20 cellular contexts compared by ENCODE assay signal in the genomic region with DNA sequence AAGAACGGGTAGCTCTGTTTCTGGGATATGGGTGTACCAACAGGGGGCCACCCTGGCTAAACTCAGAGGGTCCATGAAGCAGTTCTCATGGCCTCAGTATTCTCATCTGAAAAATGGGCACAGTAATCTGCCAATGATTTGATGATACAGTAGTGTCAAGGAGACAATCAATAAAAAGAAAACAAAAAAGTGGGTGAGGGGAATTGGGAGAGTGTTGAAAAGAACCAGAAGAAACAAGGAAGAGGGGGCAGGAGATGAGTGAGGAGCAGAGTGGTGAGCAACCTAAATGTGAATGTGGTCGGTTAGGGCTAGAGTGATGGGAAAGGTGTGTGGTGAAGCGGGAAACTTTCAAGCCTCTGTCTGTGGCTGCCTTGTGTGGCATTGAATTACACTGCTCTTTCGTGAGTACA. TPM values are rescaled to one million over a fixed set of nuclear protein-coding genes. Genes with fewer than 3 reads are reported as not detected.
DNase-seq lines count a peak whose midpoint lies in the region; ATAC-seq and TF ChIP-seq lines count a peak whose summit lies in the region.
"Had no signal": no experiment of that assay in that cellular context is flagged by ENCODE, and none has a peak within 500 bp of the region (broad histone marks: within the 10 kb centered on the region; RNA-seq: fewer than 3 reads in every experiment).

No MANE protein-coding gene starts in this region.

- ATAC-seq in activated B cell treated with CpG ODN at 0.5 μM for 24 hours (ENCODE audit: low read depth), result no peak
- ATAC-seq in stimulated activated naive CD8-positive, alpha-beta T cell treated with anti-CD3 and anti-CD28 coated beads, Interleukin-15, amount 100 ng/mL, for 72 hours, result peak; percentile 59
- ATAC-seq in sciatic nerve, result no peak

- no peak for DNase-seq in activated naive CD4-positive, alpha-beta T cell (lab: John Stamatoyannopoulos, UW)
- DNase-seq in activated B cell treated with CpG ODN at 0.5 μM for 24 hours, result no peak
- no peak for DNase-seq in endothelial cell (ENCODE audit: low spot score)
- DNase-seq in stimulated activated naive CD8-positive, alpha-beta T cell treated with anti-CD3 and anti-CD28 coated beads, Interleukin-15, amount 100 ng/mL, for 72 hours, result peak in 1 of 2 donors; percentile 63
- no peak for DNase-seq in sciatic nerve (ENCODE audit: low spot score)
- no peak for DNase-seq in dedifferentiated amniotic fluid mesenchymal stem cell (ENCODE audit: extremely low spot score)
- no peak for DNase-seq in NCI-H2081 treated with DMSO at 0.1 percent for 48 hours (lab: John Stamatoyannopoulos, UW)
- DNase-seq: activated CD4-positive, CD25-positive, alpha-beta regulatory T cell treated with anti-CD3 and anti-CD28 coated beads, Interleukin-2, amount 50 U/mL, for 72 hours; activated effector memory CD4-positive, alpha-beta T cell treated with Interleukin-2 at 50 U/mL for 16 hours; effector CD4-positive, alpha-beta T cell; GF-D8; hippocampal formation; Karpas-422; kidney glomerular epithelial cell; NCI-H1436 treated with DMSO at 0.1 percent for 48 hours; NCI-H345; Right ventricle myocardium superior had no signal

- no peaks in the 10 kb centered on the region for H3K27me3 Mint-ChIP-seq in activated naive CD4-positive, alpha-beta T cell treated with anti-CD3 and anti-CD28 coated beads, Interleukin-2, amount 50 U/mL, for 24 hours
- H3K27me3 Mint-ChIP-seq in activated B cell treated with CpG ODN at 0.5 μM for 24 hours (no peaks in the 10 kb centered on the region), endothelial cell (ENCODE audit: unreplicated experiment) (no peaks in the 10 kb centered on the region)
- no peaks in the 10 kb centered on the region for H3K27me3 Mint-ChIP-seq in stimulated activated naive CD8-positive, alpha-beta T cell treated with anti-CD3 and anti-CD28 coated beads, Interleukin-15, amount 100 ng/mL, for 72 hours

- peak overlapping the region; percentile 92 for H3K27ac Mint-ChIP-seq in activated naive CD4-positive, alpha-beta T cell treated with anti-CD3 and anti-CD28 coated beads, Interleukin-2, amount 50 U/mL, for 24 hours
- H3K27ac Mint-ChIP-seq in activated B cell treated with CpG ODN at 0.5 μM for 24 hours (peak overlapping the region; percentile 55), endothelial cell (ENCODE audit: unreplicated experiment) (peak overlapping the region; percentile 2)
- peak overlapping the region; percentile 74 to 89 for H3K27ac Mint-ChIP-seq in stimulated activated naive CD8-positive, alpha-beta T cell treated with anti-CD3 and anti-CD28 coated beads, Interleukin-15, amount 100 ng/mL, for 72 hours

- intact Hi-C loops in activated B cell treated with CpG ODN at 0.5 μM for 24 hours (cut with micrococcal nuclease) (loop anchor here (2.0 kb wide), 1 partner anchor 18 kb away; no protein-coding TSS in a partner anchor), sciatic nerve (cut with DNase I) (no loop called here)

- H3K36me3 Mint-ChIP-seq in activated naive CD4-positive, alpha-beta T cell treated with anti-CD3 and anti-CD28 coated beads, Interleukin-2, amount 50 U/mL, for 24 hours, result peaks cover 32% of the 10 kb centered on the region
- H3K36me3 Mint-ChIP-seq in activated B cell treated with CpG ODN at 0.5 μM for 24 hours (ENCODE audit: low read depth) (peaks cover 59% of the 10 kb centered on the region), endothelial cell (ENCODE audit: low read depth, unreplicated experiment) (peaks cover 4% of the 10 kb centered on the region)

- peak overlapping the region; percentile 86 for H3K4me3 Mint-ChIP-seq in activated naive CD4-positive, alpha-beta T cell treated with anti-CD3 and anti-CD28 coated beads, Interleukin-2, amount 50 U/mL, for 24 hours
- H3K4me3 Mint-ChIP-seq in activated B cell treated with CpG ODN at 0.5 μM for 24 hours, result peak overlapping the region; percentile 72
- H3K4me3 Mint-ChIP-seq in endothelial cell (ENCODE audit: unreplicated experiment), result no peak overlapping the region
- H3K4me3 Mint-ChIP-seq in stimulated activated naive CD8-positive, alpha-beta T cell treated with anti-CD3 and anti-CD28 coated beads, Interleukin-15, amount 100 ng/mL, for 72 hours, result peak overlapping the region; percentile 79 to 85

- CTCF ChIA-PET in activated B cell treated with CpG ODN at 0.5 μM for 24 hours (lab: Charles Lee), result interaction anchor here (0.6 to 1.8 kb wide), 4 partner anchors 14 to 357 kb away, joined by 3 to 4 read pairs (median 4); no protein-coding TSS in a partner anchor

- peaks cover 92% of the 10 kb centered on the region for H3K4me1 Mint-ChIP-seq in activated naive CD4-positive, alpha-beta T cell treated with anti-CD3 and anti-CD28 coated beads, Interleukin-2, amount 50 U/mL, for 24 hours
- H3K4me1 Mint-ChIP-seq in activated B cell treated with CpG ODN at 0.5 μM for 24 hours, result peaks cover 77% of the 10 kb centered on the region
- peaks cover 20% of the 10 kb centered on the region for H3K4me1 Mint-ChIP-seq in endothelial cell (ENCODE audit: unreplicated experiment)
- peaks cover 67% of the 10 kb centered on the region for H3K4me1 Mint-ChIP-seq in stimulated activated naive CD8-positive, alpha-beta T cell treated with anti-CD3 and anti-CD28 coated beads, Interleukin-15, amount 100 ng/mL, for 72 hours

- TF ChIP-seq CTCF in activated B cell treated with CpG ODN at 0.5 μM for 24 hours (IDR thresholded peaks at IDR 0.05), result no peak
- no peak for TF ChIP-seq CTCF in endothelial cell (IDR thresholded peaks at IDR 0.05; ENCODE audit: unreplicated experiment)

- H3K9me3 Mint-ChIP-seq in activated naive CD4-positive, alpha-beta T cell treated with anti-CD3 and anti-CD28 coated beads, Interleukin-2, amount 50 U/mL, for 24 hours, result peaks cover 18% of the 10 kb centered on the region
- H3K9me3 Mint-ChIP-seq in activated B cell treated with CpG ODN at 0.5 μM for 24 hours, result peaks cover 5% of the 10 kb centered on the region
- H3K9me3 Mint-ChIP-seq in endothelial cell (ENCODE audit: unreplicated experiment), result no peaks in the 10 kb centered on the region
- peaks cover 8 to 19% of the 10 kb centered on the region in 2 donors for H3K9me3 Mint-ChIP-seq in stimulated activated naive CD8-positive, alpha-beta T cell treated with anti-CD3 and anti-CD28 coated beads, Interleukin-15, amount 100 ng/mL, for 72 hours

- POLR2A ChIA-PET in activated B cell treated with CpG ODN at 0.5 μM for 24 hours (lab: Charles Lee), result interaction anchor here (0.9 to 1.2 kb wide), 5 partner anchors 9 to 49 kb away, joined by 3 to 5 read pairs (median 4); no protein-coding TSS in a partner anchor

RNA-seq across cellular contexts. Expression of a gene that starts 2.0 kb away (rescaled TPM):
- 99.2 and 119 TPM in 2 replicates for total RNA-seq in activated B cell treated with CpG ODN at 0.5 μM for 24 hours
- total RNA-seq in endothelial cell (ENCODE audit: unreplicated experiment), result 0.56 TPM
- total RNA-seq in sciatic nerve, result 1.6 TPM
- total RNA-seq: pulmonary artery endothelial cell had no signal

RNA-seq across cellular contexts. Expression of a gene that starts 29.5 kb away (rescaled TPM):
- total RNA-seq in activated B cell treated with CpG ODN at 0.5 μM for 24 hours, result 200 and 202 TPM in 2 replicates
- not detected for total RNA-seq in endothelial cell (ENCODE audit: unreplicated experiment)
- total RNA-seq in sciatic nerve, result 6.8 TPM
- total RNA-seq: pulmonary artery endothelial cell, temporal lobe had no signal

RNA-seq across cellular contexts. Expression of a gene that starts 54.9 kb away (rescaled TPM):
- 63.6 and 71.6 TPM in 2 replicates for total RNA-seq in activated B cell treated with CpG ODN at 0.5 μM for 24 hours
- total RNA-seq in endothelial cell (ENCODE audit: unreplicated experiment), result not detected
- 1.2 TPM for total RNA-seq in sciatic nerve
- total RNA-seq: pulmonary artery endothelial cell, Right ventricle myocardium superior, temporal lobe had no signal

Comparison
In these comparisons a context has a peak if more than half of its experiments do, and no peak if none do; other contexts are left out.
1. H3K27ac Mint-ChIP-seq: peak in every context shown above with its lines; median percentile 92 in activated naive CD4-positive, alpha-beta T cell treated with anti-CD3 and anti-CD28 coated beads, Interleukin-2, amount 50 U/mL, for 24 hours; 82 in stimulated activated naive CD8-positive, alpha-beta T cell treated with anti-CD3 and anti-CD28 coated beads, Interleukin-15, amount 100 ng/mL, for 72 hours; 55 in activated B cell treated with CpG ODN at 0.5 μM for 24 hours; 2 in endothelial cell.
2. RNA of a gene that starts 2.0 kb away (total RNA-seq): 99.2 to 119 TPM in activated B cell treated with CpG ODN at 0.5 μM for 24 hours; 1.6 TPM in sciatic nerve (single experiment) and 0.56 TPM in endothelial cell (single experiment); every median in the first group is over 10 times any median in the second.
3. RNA of a gene that starts 29.5 kb away (total RNA-seq): 200 to 202 TPM in activated B cell treated with CpG ODN at 0.5 μM for 24 hours; 6.8 TPM in sciatic nerve (single experiment) and not detected in endothelial cell (single experiment); every median in the first group is over 10 times any median in the second.
4. RNA of a gene that starts 54.9 kb away (total RNA-seq): 63.6 to 71.6 TPM in activated B cell treated with CpG ODN at 0.5 μM for 24 hours; 1.2 TPM in sciatic nerve (single experiment) and not detected in endothelial cell (single experiment); every median in the first group is over 10 times any median in the second.